ENCODE assay signal across 13 cellular contexts in the genomic region with DNA sequence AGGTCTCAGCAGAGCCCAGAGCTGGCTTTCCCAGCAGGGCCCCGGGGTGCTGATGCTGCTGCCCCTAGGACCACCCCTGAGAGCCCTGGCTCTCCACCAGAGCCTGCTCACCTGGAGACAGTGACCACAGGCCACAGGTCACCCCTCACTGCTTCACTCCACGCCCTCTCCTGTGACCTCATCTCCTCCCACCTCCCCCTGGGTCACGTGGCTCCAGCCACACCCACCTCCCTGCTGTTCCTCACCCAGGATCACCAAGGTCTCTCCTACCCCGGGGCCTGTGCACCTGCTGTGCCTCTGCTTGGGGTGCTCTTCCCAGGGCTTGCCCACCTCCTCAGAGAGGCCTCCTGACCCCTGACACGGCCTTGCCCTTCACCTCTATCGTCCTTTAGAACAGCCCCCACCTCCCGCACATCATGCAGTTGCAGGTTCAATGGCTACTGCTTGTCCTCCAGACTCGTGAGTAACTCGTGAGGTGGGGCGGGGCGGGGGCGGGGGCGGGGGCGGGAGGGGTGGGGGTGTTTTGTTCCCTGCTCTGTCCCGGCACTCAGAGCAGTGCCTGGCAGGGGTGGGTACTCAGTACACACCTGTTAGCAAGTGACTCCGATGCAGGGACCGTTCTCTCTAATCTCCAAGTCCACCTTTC.
DNase-seq lines count a peak whose midpoint lies in the region; ATAC-seq and TF ChIP-seq lines count a peak whose summit lies in the region.
"Had no signal": no experiment of that assay in that cellular context is flagged by ENCODE, and none has a peak within 500 bp of the region (broad histone marks: within the 10 kb centered on the region; RNA-seq: fewer than 3 reads in every experiment).

No MANE protein-coding gene starts in this region.

- H3K27ac ChIP-seq in GM23338 (ENCODE audit: low read depth): no peak overlapping the region
- H3K27ac ChIP-seq in body of pancreas: no peak overlapping the region
- H3K27ac ChIP-seq: lower lobe of right lung, sigmoid colon had no signal

- H3K27me3 ChIP-seq in GM23338 (ENCODE audit: insufficient read depth) (no peaks in the 10 kb centered on the region), body of pancreas (no peaks in the 10 kb centered on the region)
- H3K27me3 ChIP-seq: sigmoid colon had no signal

- H3F3A ChIP-seq in GM23338 (replicated peaks; ENCODE audit: low read depth): no peaks in the 10 kb centered on the region

- no peaks in the 10 kb centered on the region for H3K36me3 ChIP-seq in GM23338 (ENCODE audit: insufficient read depth)
- H3K36me3 ChIP-seq in body of pancreas (replicated peaks in 1 of 2; ENCODE audit: insufficient read depth in 1 of 2, low read depth in 2 of 2): no peaks in the 10 kb centered on the region
- H3K36me3 ChIP-seq: lower lobe of right lung, sigmoid colon had no signal

- intact Hi-C loops in body of pancreas (cut with DNase I): no loop called here

- DNase-seq in GM23338 (ENCODE audit: low spot score) (no peak), foreskin fibroblast (no peak), D341Med (ENCODE audit: low spot score) (no peak), body of pancreas (no peak)
- DNase-seq in stimulated activated effector memory CD8-positive, alpha-beta T cell treated with anti-CD3 and anti-CD28 coated beads, Interleukin-12 subunit alpha, Interleukin-12 subunit beta, amount 100 ng/mL, for 72 hours (ENCODE audit: low spot score in 2 of 2): no peak
- no peak for DNase-seq in activated effector memory CD4-positive, alpha-beta T cell treated with anti-CD3 and anti-CD28 coated beads, Interleukin-2, amount 50 U/mL, for 16 hours
- DNase-seq: lower lobe of right lung, NCI-H1694, SHP77, sigmoid colon had no signal

- H3K9me2 ChIP-seq in GM23338 (ENCODE audit: insufficient read depth): no peaks in the 10 kb centered on the region

- no peak for ATAC-seq in GM23338
- peak; percentile 60 for ATAC-seq in HG03565 (IDR thresholded peaks at IDR 0.05; ENCODE audit: unreplicated experiment)
- ATAC-seq in stimulated activated effector memory CD8-positive, alpha-beta T cell treated with anti-CD3 and anti-CD28 coated beads, Interleukin-12 subunit alpha, Interleukin-12 subunit beta, amount 100 ng/mL, for 72 hours: peak; percentile 35
- ATAC-seq in body of pancreas: no peak

- H3K36me3 Mint-ChIP-seq in GM23338 (ENCODE audit: low read depth): peaks cover 5% of the 10 kb centered on the region; the same call in 1 of the 3 replicates
- no peaks in the 10 kb centered on the region for H3K36me3 Mint-ChIP-seq in stimulated activated effector memory CD8-positive, alpha-beta T cell treated with anti-CD3 and anti-CD28 coated beads, Interleukin-12 subunit alpha, Interleukin-12 subunit beta, amount 100 ng/mL, for 72 hours
- H3K36me3 Mint-ChIP-seq: brain had no signal

- TF ChIP-seq CTCF in GM23338 (conservative IDR thresholded peaks at IDR 0.05; ENCODE audit: low read depth in 2 of 2) (no peak), foreskin fibroblast (IDR thresholded peaks at IDR 0.05; ENCODE audit: low read depth, low read length) (no peak), body of pancreas (IDR thresholded peaks at IDR 0.05) (no peak)

- no peak overlapping the region for H3K27ac Mint-ChIP-seq in GM23338
- H3K27ac Mint-ChIP-seq in stimulated activated effector memory CD8-positive, alpha-beta T cell treated with anti-CD3 and anti-CD28 coated beads, Interleukin-12 subunit alpha, Interleukin-12 subunit beta, amount 100 ng/mL, for 72 hours: no peak overlapping the region

- WGBS in body of pancreas, 2 donors: 25 to 33% methylated on average over 15 to 16 of the region's 17 CpGs

- no peaks in the 10 kb centered on the region for H4K20me1 ChIP-seq in GM23338 (replicated peaks; ENCODE audit: insufficient read depth)

- H3K79me2 ChIP-seq in GM23338 (replicated peaks; ENCODE audit: insufficient read depth): no peaks in the 10 kb centered on the region

- no peak overlapping the region for H3K4me3 Mint-ChIP-seq in GM23338
- H3K4me3 Mint-ChIP-seq in stimulated activated effector memory CD8-positive, alpha-beta T cell treated with anti-CD3 and anti-CD28 coated beads, Interleukin-12 subunit alpha, Interleukin-12 subunit beta, amount 100 ng/mL, for 72 hours: no peak overlapping the region
- H3K4me3 Mint-ChIP-seq: brain had no signal

- peaks cover 9% of the 10 kb centered on the region; the same call in 2 of the 3 replicates for H3K9me3 Mint-ChIP-seq in GM23338
- no peaks in the 10 kb centered on the region for H3K9me3 Mint-ChIP-seq in stimulated activated effector memory CD8-positive, alpha-beta T cell treated with anti-CD3 and anti-CD28 coated beads, Interleukin-12 subunit alpha, Interleukin-12 subunit beta, amount 100 ng/mL, for 72 hours

- H3K4me1 ChIP-seq in GM23338 (ENCODE audit: insufficient read depth): no peaks in the 10 kb centered on the region
- no peaks in the 10 kb centered on the region for H3K4me1 ChIP-seq in body of pancreas
- H3K4me1 ChIP-seq: lower lobe of right lung had no signal

- 0 out of 2 replicates have a peak overlapping the region, but pooled peaks have one; percentile 56 for H2AFZ ChIP-seq in GM23338

- no peak overlapping the region for H3K4me3 ChIP-seq in GM23338
- H3K4me3 ChIP-seq in foreskin fibroblast (ENCODE audit: low read depth in 1 of 2, low read length in 2 of 2): no peak overlapping the region
- H3K4me3 ChIP-seq in body of pancreas: no peak overlapping the region
- H3K4me3 ChIP-seq: lower lobe of right lung, sigmoid colon had no signal

- TF ChIP-seq POLR2A in GM18526 (IDR thresholded peaks at IDR 0.05; ENCODE audit: extremely low read depth, insufficient read length) (peak; percentile 15), body of pancreas (IDR thresholded peaks at IDR 0.05) (no peak)

- H3K4me1 Mint-ChIP-seq in GM23338: peaks cover 5% of the 10 kb centered on the region; the same call in 2 of the 3 replicates
- H3K4me1 Mint-ChIP-seq in stimulated activated effector memory CD8-positive, alpha-beta T cell treated with anti-CD3 and anti-CD28 coated beads, Interleukin-12 subunit alpha, Interleukin-12 subunit beta, amount 100 ng/mL, for 72 hours: no peaks in the 10 kb centered on the region

- peaks cover 9% of the 10 kb centered on the region for H3K27me3 Mint-ChIP-seq in GM23338 (ENCODE audit: insufficient read depth, low read depth, poor library complexity)

- no peak overlapping the region for H3K4me2 ChIP-seq in GM23338

- H3K9me3 ChIP-seq in body of pancreas: no peaks in the 10 kb centered on the region
- H3K9me3 ChIP-seq: lower lobe of right lung, sigmoid colon had no signal

TF ChIP-seq in GM23338, 12 proteins besides CTCF, POLR2A, EP300 and RAD21:
- no peak for TF ChIP-seq REST (IDR thresholded peaks at IDR 0.05; ENCODE audit: unreplicated experiment)
- no peak for TF ChIP-seq EZH2 (IDR thresholded peaks at IDR 0.05; ENCODE audit: low read depth, unreplicated experiment)
- TF ChIP-seq POLR2AphosphoS5 (IDR thresholded peaks at IDR 0.05; ENCODE audit: low read depth): no peak
- no peak for TF ChIP-seq STAT1 (IDR thresholded peaks at IDR 0.05; ENCODE audit: unreplicated experiment)
- TF ChIP-seq ZNF114 (CRISPR knock-in tag; IDR thresholded peaks at IDR 0.05): no peak
- no peak for TF ChIP-seq EZH2phosphoT487 (IDR thresholded peaks at IDR 0.05; ENCODE audit: unreplicated experiment)
TF ChIP-seq in GM23338: peak in this region for 0.

Comparison
In these comparisons a context has a peak if more than half of its experiments do, and no peak if none do; other contexts are left out.
1. ATAC-seq: peak in HG03565 (single experiment) and stimulated activated effector memory CD8-positive, alpha-beta T cell treated with anti-CD3 and anti-CD28 coated beads, Interleukin-12 subunit alpha, Interleukin-12 subunit beta, amount 100 ng/mL, for 72 hours (single experiment); none in GM23338 (single experiment) and body of pancreas (single experiment).